Comparison of ENCODE assay signal across 1 cellular context in the genomic region with DNA sequence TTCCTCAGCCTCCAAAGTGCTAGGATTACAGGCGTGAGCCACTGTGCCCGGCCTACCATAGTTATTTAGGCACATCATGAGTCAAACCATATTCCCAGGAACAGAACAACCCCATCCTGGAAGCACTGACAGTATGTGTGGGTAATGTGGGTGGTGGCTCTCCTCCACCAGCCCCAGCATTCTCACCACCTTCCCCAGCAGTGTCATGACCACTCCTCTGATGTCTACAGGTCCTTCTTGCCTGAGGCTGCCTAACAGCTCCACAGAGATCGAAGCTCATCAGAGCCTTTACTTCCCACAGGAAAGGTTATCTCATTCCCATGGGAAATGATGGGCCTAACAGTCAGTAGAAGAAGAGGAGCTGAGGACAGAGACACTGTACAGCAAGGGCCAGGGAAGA.
A peak's percentile ranks its signal among the peaks of the same experiment; 100 is the strongest.
TF ChIP-seq lines count a peak whose summit lies in the region.

No MANE protein-coding gene starts in this region.

TF ChIP-seq in HepG2, 621 proteins besides CTCF, POLR2A, EP300 and RAD21:
- TF ChIP-seq RBM22 (optimal IDR thresholded peaks at IDR 0.05; ENCODE audit: low read length), result peak; percentile 79
- no peak for TF ChIP-seq MAFK (conservative IDR thresholded peaks at IDR 0.05 in 1 of 2, IDR thresholded peaks at IDR 0.05 in 1 of 2; ENCODE audit: low read length in 2 of 2)
